Comparison of ENCODE assay signal across 8 cellular contexts in genomic region chr14:24006872-24007721, GRCh38. TPM values are rescaled to one million over a fixed set of nuclear protein-coding genes. Genes with fewer than 3 reads are reported as not detected.
DNase-seq lines count a peak whose midpoint lies in the region; ATAC-seq, FAIRE-seq and TF ChIP-seq lines count a peak whose summit lies in the region.
"Not testable (repeated sequence)": the region's sequence is repeated elsewhere in the genome, so short reads cannot be mapped to it uniquely, and the experiment has no call there.

No MANE protein-coding gene starts in this region.

- peak; percentile 0 for DNase-seq in NCI-H146 treated with DMSO at 0.1 percent for 48 hours (lab: John Stamatoyannopoulos, UW; ENCODE audit: unreplicated experiment)
- DNase-seq in GM12878 (ENCODE audit: low read depth, low spot score); skeletal muscle cell (ENCODE audit: low read depth): not testable (repeated sequence)
- peak; percentile 35 for DNase-seq in transverse colon

- TF ChIP-seq EP300 in GM12878 (IDR thresholded peaks at IDR 0.05; ENCODE audit: borderline replicate concordance in 1 of 2, control insufficient read depth in 1 of 2, low read depth in 2 of 2, low read length in 2 of 2); transverse colon (IDR thresholded peaks at IDR 0.05; ENCODE audit: low read depth): not testable (repeated sequence)

- not testable (repeated sequence) for H4K20me1 ChIP-seq in GM12878 (ENCODE audit: control insufficient read depth, insufficient read depth)

- H3K27ac ChIP-seq in GM12878 (ENCODE audit: control insufficient read depth, insufficient read depth): not testable (repeated sequence)
- H3K27ac ChIP-seq in transverse colon: peak overlapping the region in 3 of 4 donors; percentile 56 to 73 (median 61)

- 3% methylated on average over 21 of the region's 59 CpGs for WGBS in GM12878 (ENCODE audit: insufficient coverage, insufficient replicate concordance, low lambda C conversion rate, missing lambda C conversion rate)
- WGBS in transverse colon (ENCODE audit: low coverage in 1 of 2), 2 donors: 2% methylated on average over 26 of the region's 59 CpGs; no CpG with 5 or more reads in 1 of the 2 donors

- TF ChIP-seq CTCF in GM12878 (IDR thresholded peaks at IDR 0.05 in 2 of 3, conservative IDR thresholded peaks at IDR 0.05 in 1 of 3; ENCODE audit: control insufficient read depth in 2 of 3, extremely low read depth in 1 of 3, insufficient read depth in 1 of 3, low read depth in 3 of 3, low read length in 3 of 3); transverse colon (IDR thresholded peaks at IDR 0.05): not testable (repeated sequence)

- H3K36me3 ChIP-seq in GM12878 (ENCODE audit: control insufficient read depth in 2 of 2, insufficient read depth in 2 of 2, low read length in 1 of 2); transverse colon: not testable (repeated sequence)

- H3K4me1 ChIP-seq in GM12878 (ENCODE audit: control insufficient read depth, insufficient read depth, low read length); transverse colon: not testable (repeated sequence)

- not testable (repeated sequence) for H3K9me3 ChIP-seq in GM12878 (replicated peaks; ENCODE audit: control insufficient read depth, insufficient read depth, low read length); transverse colon

- POLR2A ChIA-PET in GM12878 (lab: Charles Lee): interaction anchor here (0.6 kb wide), 2 partner anchors 57 to 235 kb away, joined by 3 to 6 read pairs; no protein-coding TSS in a partner anchor

- H3K4me2 ChIP-seq in GM12878 (ENCODE audit: control insufficient read depth, insufficient read depth): peak overlapping the region; percentile 42; the same call in 1 of the 2 replicates

- not testable (repeated sequence) for BruUV-seq in GM12878 (replicated peaks; lab: Mats Ljungman, UMichigan)

- RAD21 ChIA-PET in GM12878 (lab: Charles Lee; ENCODE audit: unreplicated experiment): not testable (repeated sequence)

- intact Hi-C loops in GM12878 (cut with micrococcal nuclease; ENCODE audit: unreplicated experiment); transverse colon (cut with DNase I; ENCODE audit: low total_unique reads): not testable (repeated sequence)

- not testable (repeated sequence) for H3K27me3 ChIP-seq in GM12878 (replicated peaks in 1 of 2; ENCODE audit: control insufficient read depth in 2 of 2, insufficient read depth in 2 of 2, low read length in 1 of 2); transverse colon

- peak overlapping the region; percentile 39; the same call in 1 of the 2 replicates for H2AFZ ChIP-seq in GM12878 (ENCODE audit: control insufficient read depth, low read depth, low read length)

- FAIRE-seq in GM12878 (lab: Jason Lieb, UNC): not testable (repeated sequence)

- in situ Hi-C loops in GM12878 (cut with MboI); transverse colon (cut with MboI; ENCODE audit: low pct_ligation_motif_present in 1 of 4, low pct_unique_long_range_greater_than_20kb in 1 of 4, low sequenced_read_pairs in 3 of 4): not testable (repeated sequence)

- H3K4me3 ChIP-seq in GM12878: not testable (repeated sequence)
- H3K4me3 ChIP-seq in iPS-11a (ENCODE audit: low read depth, low read length) (peak overlapping the region; percentile 4), skeletal muscle cell (ENCODE audit: low read depth, low read length) (peak overlapping the region; percentile 40), transverse colon (peak overlapping the region in 3 of 4 donors; percentile 40 to 45 (median 41))

- not testable (repeated sequence) for TF ChIP-seq POLR2A in GM18505 (IDR thresholded peaks at IDR 0.05; ENCODE audit: borderline replicate concordance, extremely low read depth, insufficient read depth, insufficient read length); GM12878 (IDR thresholded peaks at IDR 0.05; ENCODE audit: low read depth, low read length); transverse colon (IDR thresholded peaks at IDR 0.05)

- not testable (repeated sequence) for H3K79me2 ChIP-seq in GM12878 (ENCODE audit: control insufficient read depth, insufficient read depth, low read length)

- ATAC-seq in GM18505 (IDR thresholded peaks at IDR 0.05; ENCODE audit: unreplicated experiment) (peak; percentile 84), HG02840 (IDR thresholded peaks at IDR 0.05; ENCODE audit: low FRiP score, unreplicated experiment) (peak; percentile 74), GM12878 (peak; percentile 94)
- peak; percentile 87 to 88 for ATAC-seq in activated CD4-positive, CD25-positive, alpha-beta regulatory T cell treated with anti-CD3 and anti-CD28 coated beads, Interleukin-2, amount 50 U/mL, for 24 hours

- TF ChIP-seq RAD21 in GM12878 (IDR thresholded peaks at IDR 0.05; ENCODE audit: insufficient read depth, low read depth, low read length): not testable (repeated sequence)

- H3K9ac ChIP-seq in GM12878 (ENCODE audit: control insufficient read depth, insufficient read depth, low read length): peak overlapping the region; percentile 44; the same call in 1 of the 2 replicates

- CTCF ChIA-PET in GM12878 (lab: Yijun Ruan, JAX): interaction anchor here (1.7 kb wide), 1 partner anchor 83 kb away, joined by 4 read pairs; no protein-coding TSS in a partner anchor

- SMC1A ChIA-PET in GM12878 (lab: Charles Lee; ENCODE audit: uncharacterized antibody, unreplicated experiment): interaction anchor here (0.9 to 1.7 kb wide), 2 partner anchors 83 to 101 kb away, joined by 3 read pairs; no protein-coding TSS in a partner anchor

TF ChIP-seq in GM12878, 131 proteins besides CTCF, POLR2A, EP300 and RAD21:
- TF ChIP-seq BHLHE40 (IDR thresholded peaks at IDR 0.05; ENCODE audit: borderline replicate concordance in 1 of 2, low read depth in 2 of 2, low read length in 1 of 2): 0 out of 4 replicates have a peak, but pooled peaks of 1 of the 2 experiments have one; percentile 15

RNA-seq across cellular contexts. Expression of gene DHRS4L2, which starts 18.4 kb away (rescaled TPM):
- total RNA-seq in GM12878 (2013; cell fraction: nucleolus; rRNA removed): 10.2 and 10.4 TPM in 2 replicates
- total RNA-seq in GM12878 (2014; rRNA removed): 31.1 and 41.7 TPM in 2 replicates
- total RNA-seq in GM12878 (2014; rRNA removed; fragmentation: Illumina TruSeq; extraction: Trizol): 22.0 and 24.0 TPM in 2 replicates
- total RNA-seq in GM12878 (2021): 21.5 and 24.9 TPM in 2 replicates
- 9.5 TPM for polyA plus RNA-seq in GM12878 (2011; ENCODE audit: low read depth)
- 7.0 and 10.5 TPM in 2 replicates for polyA plus RNA-seq in GM12878 (2011; rRNA removed)
- 13.7 TPM in 2 replicates for polyA plus RNA-seq in GM12878 (2011; cell fraction: cytosol; rRNA removed)
- 13.5 and 14.0 TPM in 2 replicates for polyA plus RNA-seq in GM12878 (2011; cell fraction: nucleus; rRNA removed)
- polyA plus RNA-seq in GM12878 (2012): 12.8 and 17.4 TPM in 2 replicates
- 20.6 and 28.1 TPM in 2 replicates for polyA plus RNA-seq in GM12878 (2014; fragmentation: Illumina TruSeq; extraction: Trizol)
- 1 to 10 TPM; 2.8 to 6.8 TPM for polyA plus RNA-seq in GM12878 (2014; fragmentation: Nextera tagmentation; extraction: Ambion mirVana)
- 40.5 and 49.3 TPM in 2 replicates for polyA plus RNA-seq in GM12878 (2014; rRNA removed)
- polyA plus RNA-seq in GM12878 (2016; fragmentation: Nextera tagmentation; extraction: Ambion mirVana): 10 to 100 TPM; 27.5 to 33.1 TPM
- 6.5 and 13.2 TPM in 2 replicates for polyA minus RNA-seq in GM12878 (2011; rRNA and poly(A)+ RNA removed)
- polyA minus RNA-seq in GM12878 (2011; cell fraction: cytosol; rRNA and poly(A)+ RNA removed): 2.3 and 7.8 TPM in 2 replicates
- polyA minus RNA-seq in GM12878 (2011; cell fraction: nucleus; rRNA and poly(A)+ RNA removed): 4.8 and 7.9 TPM in 2 replicates
- 10 to 100 TPM; 18.1 to 38.9 (median 27.6) TPM for total RNA-seq in transverse colon

RNA-seq across cellular contexts. Expression of gene CARMIL3, which starts 44.7 kb away (rescaled TPM):
- 1.6 and 2.5 TPM in 2 replicates for total RNA-seq in GM12878 (2013; cell fraction: nucleolus; rRNA removed)
- 0.17 and 0.27 TPM in 2 replicates for total RNA-seq in GM12878 (2014; rRNA removed)
- 0.09 and 0.14 TPM in 2 replicates for total RNA-seq in GM12878 (2014; rRNA removed; fragmentation: Illumina TruSeq; extraction: Trizol)
- 0.26 and 0.72 TPM in 2 replicates for total RNA-seq in GM12878 (2021)
- polyA plus RNA-seq in GM12878 (2011; ENCODE audit: low read depth): not detected
- polyA plus RNA-seq in GM12878 (2011; rRNA removed): 0.22 and 0.26 TPM in 2 replicates
- 0.21 and 0.27 TPM in 2 replicates for polyA plus RNA-seq in GM12878 (2011; cell fraction: cytosol; rRNA removed)
- 5.1 and 5.4 TPM in 2 replicates for polyA plus RNA-seq in GM12878 (2011; cell fraction: nucleus; rRNA removed)
- 0.15 and 0.17 TPM in 2 replicates for polyA plus RNA-seq in GM12878 (2012)
- polyA plus RNA-seq in GM12878 (2014; fragmentation: Illumina TruSeq; extraction: Trizol): 0.08 and 0.13 TPM in 2 replicates
- not detected for polyA plus RNA-seq in GM12878 (2014; fragmentation: Nextera tagmentation; extraction: Ambion mirVana)
- polyA plus RNA-seq in GM12878 (2014; rRNA removed): 0.32 and 0.33 TPM in 2 replicates
- under 1 TPM in 1 of 2 experiments, not detected in 1; 0.25 TPM for polyA plus RNA-seq in GM12878 (2016; fragmentation: Nextera tagmentation; extraction: Ambion mirVana)
- 0.15 and 1.2 TPM in 2 replicates for polyA minus RNA-seq in GM12878 (2011; rRNA and poly(A)+ RNA removed)
- not detected in 2 replicates for polyA minus RNA-seq in GM12878 (2011; cell fraction: cytosol; rRNA and poly(A)+ RNA removed)
- polyA minus RNA-seq in GM12878 (2011; cell fraction: nucleus; rRNA and poly(A)+ RNA removed): 0.60 and 0.96 TPM in 2 replicates
- 1 to 10 TPM in 3 of 4 donors, under 1 TPM in 1; 0.20 to 4.1 (median 3.0) TPM for total RNA-seq in transverse colon

RNA-seq across cellular contexts. Expression of gene DHRS4, which starts 53.5 kb away (rescaled TPM):
- total RNA-seq in GM12878 (2013; cell fraction: nucleolus; rRNA removed): 8.8 and 9.4 TPM in 2 replicates
- 35.7 and 38.1 TPM in 2 replicates for total RNA-seq in GM12878 (2014; rRNA removed)
- total RNA-seq in GM12878 (2014; rRNA removed; fragmentation: Illumina TruSeq; extraction: Trizol): 18.2 and 19.7 TPM in 2 replicates
- total RNA-seq in GM12878 (2021): 24.3 TPM in 2 replicates
- polyA plus RNA-seq in GM12878 (2011; ENCODE audit: low read depth): 16.7 TPM
- 10.1 and 12.2 TPM in 2 replicates for polyA plus RNA-seq in GM12878 (2011; rRNA removed)
- polyA plus RNA-seq in GM12878 (2011; cell fraction: cytosol; rRNA removed): 20.8 and 21.3 TPM in 2 replicates
- 12.5 and 15.2 TPM in 2 replicates for polyA plus RNA-seq in GM12878 (2011; cell fraction: nucleus; rRNA removed)
- 22.2 and 24.0 TPM in 2 replicates for polyA plus RNA-seq in GM12878 (2012)
- 16.6 and 20.1 TPM in 2 replicates for polyA plus RNA-seq in GM12878 (2014; fragmentation: Illumina TruSeq; extraction: Trizol)
- polyA plus RNA-seq in GM12878 (2014; fragmentation: Nextera tagmentation; extraction: Ambion mirVana): 1 to 10 TPM; 2.4 to 8.2 TPM
- polyA plus RNA-seq in GM12878 (2014; rRNA removed): 31.6 and 36.0 TPM in 2 replicates
- 10 to 100 TPM; 32.9 to 33.4 TPM for polyA plus RNA-seq in GM12878 (2016; fragmentation: Nextera tagmentation; extraction: Ambion mirVana)
- polyA minus RNA-seq in GM12878 (2011; rRNA and poly(A)+ RNA removed): 6.7 and 7.4 TPM in 2 replicates
- polyA minus RNA-seq in GM12878 (2011; cell fraction: cytosol; rRNA and poly(A)+ RNA removed): 3.7 and 5.0 TPM in 2 replicates
- polyA minus RNA-seq in GM12878 (2011; cell fraction: nucleus; rRNA and poly(A)+ RNA removed): 4.2 and 5.1 TPM in 2 replicates
- total RNA-seq in transverse colon: 10 to 100 TPM; 29.9 to 54.9 (median 42.6) TPM
